12 cellular contexts compared by ENCODE assay signal in the genomic region with DNA sequence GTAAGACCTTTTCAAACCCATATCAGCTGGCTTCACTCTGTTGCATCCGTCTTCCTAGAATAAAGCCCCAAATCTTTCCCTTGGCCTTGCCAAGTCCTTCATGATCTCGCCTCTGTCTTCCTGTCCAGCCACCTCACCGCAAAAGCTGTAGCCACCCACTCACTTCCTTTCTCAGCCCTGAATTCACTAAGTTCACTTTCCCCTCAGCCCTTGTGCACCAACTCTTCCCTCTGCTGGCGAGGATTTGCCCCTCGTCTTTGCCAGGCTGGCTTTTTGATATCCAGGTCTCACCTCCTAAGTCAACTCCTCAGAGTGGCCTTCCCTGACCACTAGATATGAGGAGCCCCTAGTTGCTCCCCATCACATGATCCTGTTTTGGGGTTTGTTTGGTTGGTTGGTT. TPM values are rescaled to one million over a fixed set of nuclear protein-coding genes. Genes with fewer than 3 reads are reported as not detected.
DNase-seq lines count a peak whose midpoint lies in the region; ATAC-seq and TF ChIP-seq lines count a peak whose summit lies in the region.
"Had no signal": no experiment of that assay in that cellular context is flagged by ENCODE, and none has a peak within 500 bp of the region (broad histone marks: within the 10 kb centered on the region; RNA-seq: fewer than 3 reads in every experiment).

No MANE protein-coding gene starts in this region.

- H3K36me3 Mint-ChIP-seq in activated CD4-positive, alpha-beta T cell treated with anti-CD3 and anti-CD28 coated beads, Interleukin-2, amount 10 ng/mL, durations not matched to agents 24 days and 14 days (ENCODE audit: low read depth): no peaks in the 10 kb centered on the region
- H3K36me3 Mint-ChIP-seq in MCF 10A (ENCODE audit: insufficient read depth, unreplicated experiment): no peaks in the 10 kb centered on the region

- no peak for TF ChIP-seq CTCF in MCF 10A (IDR thresholded peaks at IDR 0.05; ENCODE audit: unreplicated experiment)

- POLR2A ChIA-PET in MCF 10A (lab: Yijun Ruan, JAX): interaction anchor here (0.5 to 1.1 kb wide), 3 partner anchors 38 to 1617 kb away, joined by 3 read pairs; no protein-coding TSS in a partner anchor

- CTCF ChIA-PET in MCF 10A (lab: Yijun Ruan, JAX): interaction anchor here (0.7 kb wide), 1 partner anchor 28 kb away, joined by 3 read pairs; no protein-coding TSS in a partner anchor

- H3K4me1 Mint-ChIP-seq in activated CD4-positive, alpha-beta T cell treated with anti-CD3 and anti-CD28 coated beads, Interleukin-2, amount 10 ng/mL, durations not matched to agents 24 days and 14 days: peaks cover 31% of the 10 kb centered on the region
- peaks cover 61% of the 10 kb centered on the region for H3K4me1 Mint-ChIP-seq in MCF 10A (ENCODE audit: insufficient read depth, unreplicated experiment)

- no peak overlapping the region for H3K27ac Mint-ChIP-seq in activated CD4-positive, alpha-beta T cell treated with anti-CD3 and anti-CD28 coated beads, Interleukin-2, amount 10 ng/mL, durations not matched to agents 24 days and 14 days
- no peak overlapping the region for H3K27ac Mint-ChIP-seq in MCF 10A (ENCODE audit: low read depth, unreplicated experiment)
- H3K27ac Mint-ChIP-seq: activated T-cell treated with anti-CD3 and anti-CD28 coated beads, Interleukin-2, amount 50 U/mL, for 24 hours had no signal

- peaks cover 54% of the 10 kb centered on the region for H3K27me3 Mint-ChIP-seq in activated CD4-positive, alpha-beta T cell treated with anti-CD3 and anti-CD28 coated beads, Interleukin-2, amount 10 ng/mL, durations not matched to agents 24 days and 14 days
- no peaks in the 10 kb centered on the region for H3K27me3 Mint-ChIP-seq in MCF 10A (ENCODE audit: insufficient read depth, unreplicated experiment)

- H3K9me3 Mint-ChIP-seq in activated CD4-positive, alpha-beta T cell treated with anti-CD3 and anti-CD28 coated beads, Interleukin-2, amount 10 ng/mL, durations not matched to agents 24 days and 14 days: no peaks in the 10 kb centered on the region
- H3K9me3 Mint-ChIP-seq in MCF 10A (ENCODE audit: unreplicated experiment): no peaks in the 10 kb centered on the region
- H3K9me3 Mint-ChIP-seq: activated T-cell treated with anti-CD3 and anti-CD28 coated beads, Interleukin-2, amount 50 U/mL, for 24 hours had no signal

- ATAC-seq in HG02763 (IDR thresholded peaks at IDR 0.05; ENCODE audit: unreplicated experiment): no peak
- ATAC-seq in HG03520 (IDR thresholded peaks at IDR 0.05; ENCODE audit: unreplicated experiment): no peak
- ATAC-seq: gastrocnemius medialis had no signal

- no TSS peak for BruUV-seq in MCF 10A (replicated peaks; lab: Mats Ljungman, UMichigan)

- peak; percentile 64 for DNase-seq in activated CD4-positive, alpha-beta T cell treated with anti-CD3 and anti-CD28 coated beads, Interleukin-2, amount 10 ng/mL, durations not matched to agents 24 days and 14 days
- no peak for DNase-seq in activated CD4-positive, alpha-beta T cell treated with anti-CD3 and anti-CD28 coated beads, Interleukin-2, amount 50 U/mL, for 1 hour
- peak; percentile 72 for DNase-seq in MV-4-11 (lab: John Stamatoyannopoulos, UW)
- peak; percentile 74 for DNase-seq in MCF 10A (ENCODE audit: unreplicated experiment)
- DNase-seq in renal cortical epithelial cell (ENCODE audit: low read depth): peak; percentile 49
- DNase-seq in NCI-H1436 treated with DMSO at 0.1 percent for 48 hours (lab: John Stamatoyannopoulos, UW): no peak
- DNase-seq: activated T-cell treated with anti-CD3 and anti-CD28 coated beads, Interleukin-2, amount 50 U/mL, for 24 hours; gastrocnemius medialis; NCI-H510A; stomach had no signal

- peak overlapping the region; percentile 9 for H3K4me3 Mint-ChIP-seq in activated CD4-positive, alpha-beta T cell treated with anti-CD3 and anti-CD28 coated beads, Interleukin-2, amount 10 ng/mL, durations not matched to agents 24 days and 14 days
- no peak overlapping the region for H3K4me3 Mint-ChIP-seq in MCF 10A (ENCODE audit: unreplicated experiment)
- H3K4me3 Mint-ChIP-seq: activated T-cell treated with anti-CD3 and anti-CD28 coated beads, Interleukin-2, amount 50 U/mL, for 24 hours had no signal

- intact Hi-C loops in activated CD4-positive, alpha-beta T cell treated with anti-CD3 and anti-CD28 coated beads, Interleukin-2, amount 10 ng/mL, durations not matched to agents 24 days and 14 days (cut with micrococcal nuclease): loop anchor here (2.0 kb wide), 1 partner anchor 43 kb away; no protein-coding TSS in a partner anchor
- intact Hi-C loops in MCF 10A (cut with micrococcal nuclease): no loop called here

RNA-seq across cellular contexts. Expression of a gene that starts 3.9 kb away (rescaled TPM):
- not detected in 2 replicates for total RNA-seq in activated CD4-positive, alpha-beta T cell treated with anti-CD3 and anti-CD28 coated beads, Interleukin-2, amount 10 ng/mL, durations not matched to agents 24 days and 14 days
- 42.1 and 49.1 TPM in 2 replicates for total RNA-seq in MCF 10A (2022)
- 14.5 and 14.8 TPM in 2 replicates for total RNA-seq in renal cortical epithelial cell

RNA-seq across cellular contexts. Expression of a gene that starts 56.4 kb away (rescaled TPM):
- 0.40 and 0.45 TPM in 2 replicates for total RNA-seq in activated CD4-positive, alpha-beta T cell treated with anti-CD3 and anti-CD28 coated beads, Interleukin-2, amount 10 ng/mL, durations not matched to agents 24 days and 14 days
- total RNA-seq in MCF 10A (2022) (1.5 and 1.7 TPM in 2 replicates), renal cortical epithelial cell (0.69 and 8.0 TPM in 2 replicates)

Comparison
In these comparisons a context has a peak if more than half of its experiments do, and no peak if none do; other contexts are left out.
1. DNase-seq: peak in activated CD4-positive, alpha-beta T cell treated with anti-CD3 and anti-CD28 coated beads, Interleukin-2, amount 10 ng/mL, durations not matched to agents 24 days and 14 days (single experiment), MV-4-11 (single experiment), MCF 10A (single experiment) and renal cortical epithelial cell (single experiment); none in activated CD4-positive, alpha-beta T cell treated with anti-CD3 and anti-CD28 coated beads, Interleukin-2, amount 50 U/mL, for 1 hour (single experiment) and NCI-H1436 treated with DMSO at 0.1 percent for 48 hours (single experiment).
2. RNA of a gene that starts 3.9 kb away (total RNA-seq): 42.1 to 49.1 TPM in MCF 10A and 14.5 to 14.8 TPM in renal cortical epithelial cell; not detected in activated CD4-positive, alpha-beta T cell treated with anti-CD3 and anti-CD28 coated beads, Interleukin-2, amount 10 ng/mL, durations not matched to agents 24 days and 14 days; every median in the first group is over 10 times any median in the second.